ENCODE assay signal across 17 cellular contexts in the genomic region with DNA sequence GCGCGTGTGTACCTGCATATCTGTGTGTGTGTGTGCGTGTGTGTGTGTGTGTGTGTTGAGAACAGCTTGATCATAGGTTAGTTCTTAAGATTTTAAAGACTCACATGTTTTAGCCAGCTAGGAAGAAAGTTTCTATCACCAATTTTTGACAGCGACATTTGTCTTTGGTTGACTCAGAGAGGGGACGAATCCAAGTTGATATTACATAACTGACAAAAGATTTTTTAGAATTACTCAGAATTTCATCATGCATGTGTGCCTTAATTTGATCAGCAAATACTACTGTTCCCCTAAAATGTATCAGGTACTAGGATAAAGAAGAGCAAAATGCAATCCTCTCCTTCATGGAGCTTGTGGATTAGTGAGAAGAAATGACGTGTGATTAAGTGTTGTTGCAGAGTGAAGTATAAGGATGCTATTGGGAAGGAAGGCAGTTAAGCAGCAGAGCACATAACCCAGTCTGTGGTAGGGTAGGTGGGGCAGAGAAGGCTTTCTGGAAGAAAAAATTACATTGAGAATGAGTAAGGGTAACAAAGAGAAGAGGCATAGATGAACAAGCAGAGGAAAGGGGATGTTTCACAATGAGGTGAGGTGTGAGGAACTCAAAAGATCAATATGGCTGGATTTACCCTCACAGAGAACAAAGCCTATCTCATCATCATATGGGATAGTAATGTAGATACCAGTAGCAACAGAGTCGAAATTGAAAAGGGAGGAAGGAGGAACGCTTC.
DNase-seq lines count a peak whose midpoint lies in the region; ATAC-seq and TF ChIP-seq lines count a peak whose summit lies in the region.
"Had no signal": no experiment of that assay in that cellular context is flagged by ENCODE, and none has a peak within 500 bp of the region (broad histone marks: within the 10 kb centered on the region; RNA-seq: fewer than 3 reads in every experiment).

No MANE protein-coding gene starts in this region.

- no peak overlapping the region for H3K4me3 ChIP-seq in osteoblast (ENCODE audit: insufficient read depth, low read length)
- H3K4me3 ChIP-seq: A549, ascending aorta had no signal

- no peak overlapping the region for H3K4me2 ChIP-seq in osteoblast (ENCODE audit: insufficient read depth, low read length)
- H3K4me2 ChIP-seq: A549 had no signal

- no peaks in the 10 kb centered on the region for H3K9me3 ChIP-seq in osteoblast (ENCODE audit: low read depth, low read length)
- H3K9me3 ChIP-seq: A549, ascending aorta had no signal

- H3K9me3 Mint-ChIP-seq in activated T-cell treated with anti-CD3 and anti-CD28 coated beads, Interleukin-2, amount 50 U/mL, for 24 hours = no peaks in the 10 kb centered on the region
- H3K9me3 Mint-ChIP-seq in effector memory CD8-positive, alpha-beta T cell = no peaks in the 10 kb centered on the region
- H3K9me3 Mint-ChIP-seq: activated T-cell treated with anti-CD3 and anti-CD28 coated beads, Interleukin-2, amount 50 U/mL, for 4 hours had no signal

- no peak overlapping the region for H2AFZ ChIP-seq in osteoblast (ENCODE audit: low read length)

- H3K27ac ChIP-seq in osteoblast (ENCODE audit: low read depth, low read length) = peak overlapping the region; percentile 25
- H3K27ac ChIP-seq: A549, ascending aorta had no signal

- ATAC-seq in effector memory CD8-positive, alpha-beta T cell (replicated peaks) = no peak
- no peak for ATAC-seq in GM21447 (IDR thresholded peaks at IDR 0.05; ENCODE audit: unreplicated experiment)
- ATAC-seq in GM18498 (IDR thresholded peaks at IDR 0.05; ENCODE audit: unreplicated experiment) = no peak
- ATAC-seq: A549; activated T-cell treated with anti-CD3 and anti-CD28 coated beads, Interleukin-2, amount 50 U/mL, for 4 hours; Right ventricle myocardium inferior had no signal

- H3K36me3 Mint-ChIP-seq in activated T-cell treated with anti-CD3 and anti-CD28 coated beads, Interleukin-2, amount 50 U/mL, for 24 hours (ENCODE audit: low read depth) = peaks cover 88% of the 10 kb centered on the region
- H3K36me3 Mint-ChIP-seq in effector memory CD8-positive, alpha-beta T cell (ENCODE audit: insufficient read depth) = peaks cover 39% of the 10 kb centered on the region

- H3K27me3 Mint-ChIP-seq in activated T-cell treated with anti-CD3 and anti-CD28 coated beads, Interleukin-2, amount 50 U/mL, for 24 hours = no peaks in the 10 kb centered on the region
- no peaks in the 10 kb centered on the region for H3K27me3 Mint-ChIP-seq in effector memory CD8-positive, alpha-beta T cell

- H3K36me3 ChIP-seq in osteoblast (ENCODE audit: insufficient read depth, low read length) = peaks cover 49% of the 10 kb centered on the region

- peak overlapping the region; percentile 10 for H3K27ac Mint-ChIP-seq in activated T-cell treated with anti-CD3 and anti-CD28 coated beads, Interleukin-2, amount 50 U/mL, for 24 hours
- H3K27ac Mint-ChIP-seq in effector memory CD8-positive, alpha-beta T cell = peak overlapping the region; percentile 1 to 50

- peaks cover 5% of the 10 kb centered on the region for H4K20me1 ChIP-seq in osteoblast (ENCODE audit: insufficient read depth, low read length)

- DNase-seq in activated T-cell treated with anti-CD3 and anti-CD28 coated beads, Interleukin-2, amount 50 U/mL, for 24 hours = no peak
- DNase-seq in activated T-cell treated with anti-CD3 and anti-CD28 coated beads, Interleukin-2, amount 50 U/mL, for 1 hour = no peak
- DNase-seq in OCI-M1 (lab: John Stamatoyannopoulos, UW) (peak; percentile 25), osteoblast (ENCODE audit: insufficient read length, low spot score, missing footprints) (no peak), C1 segment of cervical spinal cord (lab: John Stamatoyannopoulos, UW) (no peak)
- no peak for DNase-seq in effector memory CD8-positive, alpha-beta T cell
- DNase-seq: activated CD4-positive, alpha-beta T cell treated with anti-CD3 and anti-CD28 coated beads for 1 hour; activated T-cell treated with anti-CD3 and anti-CD28 coated beads, Interleukin-2, amount 50 U/mL, for 4 hours; COR-L47; Kasumi-1; NCI-H146; T-helper 9 cell had no signal

- no peak overlapping the region for H3K4me3 Mint-ChIP-seq in activated T-cell treated with anti-CD3 and anti-CD28 coated beads, Interleukin-2, amount 50 U/mL, for 24 hours
- no peak overlapping the region for H3K4me3 Mint-ChIP-seq in effector memory CD8-positive, alpha-beta T cell
- H3K4me3 Mint-ChIP-seq: activated T-cell treated with anti-CD3 and anti-CD28 coated beads, Interleukin-2, amount 50 U/mL, for 4 hours had no signal

- H3K27me3 ChIP-seq in osteoblast (ENCODE audit: insufficient read depth, low read length) = no peaks in the 10 kb centered on the region
- H3K27me3 ChIP-seq: ascending aorta had no signal

- peaks cover 41% of the 10 kb centered on the region for H3K79me2 ChIP-seq in osteoblast (ENCODE audit: insufficient read depth, low read length)

- TF ChIP-seq CTCF in osteoblast (IDR thresholded peaks at IDR 0.05; ENCODE audit: extremely low read depth, low read depth, low read length) = no peak

- peaks cover 52% of the 10 kb centered on the region for H3K4me1 Mint-ChIP-seq in activated T-cell treated with anti-CD3 and anti-CD28 coated beads, Interleukin-2, amount 50 U/mL, for 24 hours (ENCODE audit: low read depth)
- H3K4me1 Mint-ChIP-seq in effector memory CD8-positive, alpha-beta T cell (ENCODE audit: low read depth in 2 of 2) = peaks cover 13 to 29% of the 10 kb centered on the region in 2 donors

- peaks cover 28% of the 10 kb centered on the region for H3K4me1 ChIP-seq in osteoblast (ENCODE audit: insufficient read depth, low read length)
- H3K4me1 ChIP-seq: A549, ascending aorta had no signal
